24 cellular contexts compared by ENCODE assay signal in the genomic region with DNA sequence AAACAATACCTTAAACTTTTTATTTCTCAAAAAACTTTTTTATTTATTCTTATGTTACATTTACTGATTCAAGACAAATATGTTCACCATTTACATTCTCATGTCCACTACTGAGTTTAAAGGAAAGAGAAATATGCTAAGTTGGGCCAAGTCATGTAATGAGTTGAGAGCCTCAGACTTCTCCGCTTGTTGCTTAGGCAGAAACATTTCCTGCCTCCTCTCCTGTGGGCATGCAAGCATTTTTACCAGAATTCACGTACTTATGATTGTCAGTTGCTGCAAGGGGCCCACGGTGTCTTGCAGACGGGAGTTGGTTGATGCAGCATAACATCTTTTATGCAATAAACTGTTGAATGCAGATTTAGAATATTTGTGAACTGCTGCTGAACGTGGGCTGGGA. TPM values are rescaled to one million over a fixed set of nuclear protein-coding genes. Genes with fewer than 3 reads are reported as not detected.
DNase-seq lines count a peak whose midpoint lies in the region; ATAC-seq and TF ChIP-seq lines count a peak whose summit lies in the region.
"Had no signal": no experiment of that assay in that cellular context is flagged by ENCODE, and none has a peak within 500 bp of the region (broad histone marks: within the 10 kb centered on the region; RNA-seq: fewer than 3 reads in every experiment).

No MANE protein-coding gene starts in this region.

- H3K36me3 ChIP-seq in left lung: no peaks in the 10 kb centered on the region
- no peaks in the 10 kb centered on the region for H3K36me3 ChIP-seq in upper lobe of right lung
- H3K36me3 ChIP-seq: HAP-1, Peyer's patch had no signal

- ATAC-seq in left ventricle myocardium superior (peak; percentile 24), Right ventricle myocardium inferior (no peak), left lung (peak; percentile 38), upper lobe of right lung (peak; percentile 31), HG02981 (IDR thresholded peaks at IDR 0.05; ENCODE audit: unreplicated experiment) (no peak)
- ATAC-seq: CD8-positive, alpha-beta T cell had no signal

- H3K4me1 ChIP-seq in left lung (peaks cover 5 to 9% of the 10 kb centered on the region in 2 donors), upper lobe of right lung (peaks cover 16% of the 10 kb centered on the region)
- H3K4me1 ChIP-seq: HAP-1, Peyer's patch had no signal

- DNase-seq in left ventricle myocardium superior: no peak
- DNase-seq in Right ventricle myocardium inferior (ENCODE audit: missing footprints): no peak
- DNase-seq in cardiac fibroblast (ENCODE audit: low read depth in 2 of 2): peak; percentile 42 to 46
- no peak for DNase-seq in left lung
- no peak for DNase-seq in upper lobe of right lung
- no peak for DNase-seq in inferior parietal cortex (ENCODE audit: extremely low spot score)
- no peak for DNase-seq in H4 (ENCODE audit: low spot score)
- DNase-seq: 8988T; AML-193; C1 segment of cervical spinal cord; Calu3; CD8-positive, alpha-beta T cell; DMS153; Karpas-422; MV-4-11; NCI-H1105 treated with DMSO at 0.1 percent for 48 hours; NCI-H2029 treated with DMSO at 0.1 percent for 48 hours; NCI-H2171; NCI-H345; NCI-H524; NCI-H774; Peyer's patch had no signal

- TF ChIP-seq CTCF in cardiac fibroblast (IDR thresholded peaks at IDR 0.05; ENCODE audit: low read depth, low read length) (no peak), left lung (IDR thresholded peaks at IDR 0.05) (no peak), upper lobe of right lung (IDR thresholded peaks at IDR 0.05) (no peak)

- H3K9me3 ChIP-seq in left lung: no peaks in the 10 kb centered on the region
- H3K9me3 ChIP-seq in upper lobe of right lung: no peaks in the 10 kb centered on the region
- H3K9me3 ChIP-seq: HAP-1, Peyer's patch had no signal

- peak overlapping the region; percentile 9 to 47 for H3K27ac ChIP-seq in left lung
- H3K27ac ChIP-seq in upper lobe of right lung: peak overlapping the region; percentile 20
- H3K27ac ChIP-seq: Peyer's patch had no signal

- no peak overlapping the region for H3K4me3 ChIP-seq in cardiac fibroblast (replicated peaks in 1 of 2; ENCODE audit: low read depth in 2 of 2, low read length in 2 of 2)
- no peak overlapping the region for H3K4me3 ChIP-seq in left lung
- no peak overlapping the region for H3K4me3 ChIP-seq in upper lobe of right lung
- H3K4me3 ChIP-seq: HAP-1, Peyer's patch had no signal

- H3K27me3 ChIP-seq in left lung (no peaks in the 10 kb centered on the region), upper lobe of right lung (no peaks in the 10 kb centered on the region)
- H3K27me3 ChIP-seq: Peyer's patch had no signal

- intact Hi-C loops in left ventricle myocardium superior (cut with micrococcal nuclease) (no loop called here), Right ventricle myocardium inferior (cut with DNase I) (loop anchor here (5.0 kb wide), 1 partner anchor 50 kb away; a partner anchor contains a TSS), left lung (cut with DNase I) (no loop called here), upper lobe of right lung (cut with DNase I) (no loop called here)

RNA-seq across cellular contexts. Expression of a gene that starts 51.8 kb away (rescaled TPM):
- total RNA-seq in left ventricle myocardium superior (16.0 TPM), Right ventricle myocardium inferior (18.9 TPM), left lung (100 to 1,000 TPM; 136 to 305 TPM), upper lobe of right lung (231 TPM)
- 51.0 and 58.5 TPM in 2 replicates for total RNA-seq in H4 (2014; rRNA removed; shearing (Covaris generic))

Comparison
In these comparisons a context has a peak if more than half of its experiments do, and no peak if none do; other contexts are left out.
1. ATAC-seq: peak in left ventricle myocardium superior (single experiment), left lung (single experiment) and upper lobe of right lung (single experiment); none in Right ventricle myocardium inferior (single experiment) and HG02981 (single experiment).
2. DNase-seq: peak in cardiac fibroblast (2 of 2); none in left ventricle myocardium superior (single experiment), Right ventricle myocardium inferior (single experiment), left lung (0 of 2), upper lobe of right lung (single experiment), inferior parietal cortex (single experiment) and H4 (single experiment).